In the genomic region with DNA sequence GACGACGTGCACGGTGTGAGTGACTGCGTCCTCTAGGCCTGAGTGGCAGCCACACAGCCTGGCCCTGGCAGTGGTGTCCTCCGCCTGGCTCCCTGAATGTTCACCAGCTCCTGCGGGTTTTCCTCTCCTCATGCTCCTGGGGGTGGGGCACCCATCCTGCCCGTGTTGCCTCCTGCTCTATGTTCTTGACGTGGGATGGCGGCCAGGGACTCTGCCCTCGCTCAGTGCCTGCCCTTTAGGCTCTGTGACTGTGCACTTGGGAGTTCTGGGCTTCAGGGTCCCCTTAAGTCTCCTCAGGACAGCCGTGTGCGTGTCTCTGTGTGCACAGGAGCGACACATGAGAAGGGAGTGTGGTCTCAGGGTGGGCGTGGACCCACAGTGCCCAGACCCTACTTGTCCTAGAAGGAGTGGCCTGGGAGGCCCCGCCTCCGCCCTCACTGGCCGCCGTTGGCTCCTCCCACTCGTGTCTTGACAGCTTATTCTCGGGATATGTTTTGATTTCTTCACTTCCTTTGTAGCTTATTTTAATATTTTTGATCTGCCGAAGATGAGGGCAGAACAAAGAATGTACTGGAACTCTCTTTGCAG, we compare ENCODE assay signal across 1 cellular context.
A peak's percentile ranks its signal among the peaks of the same experiment; 100 is the strongest.
TF ChIP-seq lines count a peak whose summit lies in the region.

No MANE protein-coding gene starts in this region.

TF ChIP-seq in HepG2, 621 proteins besides CTCF, POLR2A, EP300 and RAD21 (continued from another document and continues in another):
- TF ChIP-seq, protein P1, sequence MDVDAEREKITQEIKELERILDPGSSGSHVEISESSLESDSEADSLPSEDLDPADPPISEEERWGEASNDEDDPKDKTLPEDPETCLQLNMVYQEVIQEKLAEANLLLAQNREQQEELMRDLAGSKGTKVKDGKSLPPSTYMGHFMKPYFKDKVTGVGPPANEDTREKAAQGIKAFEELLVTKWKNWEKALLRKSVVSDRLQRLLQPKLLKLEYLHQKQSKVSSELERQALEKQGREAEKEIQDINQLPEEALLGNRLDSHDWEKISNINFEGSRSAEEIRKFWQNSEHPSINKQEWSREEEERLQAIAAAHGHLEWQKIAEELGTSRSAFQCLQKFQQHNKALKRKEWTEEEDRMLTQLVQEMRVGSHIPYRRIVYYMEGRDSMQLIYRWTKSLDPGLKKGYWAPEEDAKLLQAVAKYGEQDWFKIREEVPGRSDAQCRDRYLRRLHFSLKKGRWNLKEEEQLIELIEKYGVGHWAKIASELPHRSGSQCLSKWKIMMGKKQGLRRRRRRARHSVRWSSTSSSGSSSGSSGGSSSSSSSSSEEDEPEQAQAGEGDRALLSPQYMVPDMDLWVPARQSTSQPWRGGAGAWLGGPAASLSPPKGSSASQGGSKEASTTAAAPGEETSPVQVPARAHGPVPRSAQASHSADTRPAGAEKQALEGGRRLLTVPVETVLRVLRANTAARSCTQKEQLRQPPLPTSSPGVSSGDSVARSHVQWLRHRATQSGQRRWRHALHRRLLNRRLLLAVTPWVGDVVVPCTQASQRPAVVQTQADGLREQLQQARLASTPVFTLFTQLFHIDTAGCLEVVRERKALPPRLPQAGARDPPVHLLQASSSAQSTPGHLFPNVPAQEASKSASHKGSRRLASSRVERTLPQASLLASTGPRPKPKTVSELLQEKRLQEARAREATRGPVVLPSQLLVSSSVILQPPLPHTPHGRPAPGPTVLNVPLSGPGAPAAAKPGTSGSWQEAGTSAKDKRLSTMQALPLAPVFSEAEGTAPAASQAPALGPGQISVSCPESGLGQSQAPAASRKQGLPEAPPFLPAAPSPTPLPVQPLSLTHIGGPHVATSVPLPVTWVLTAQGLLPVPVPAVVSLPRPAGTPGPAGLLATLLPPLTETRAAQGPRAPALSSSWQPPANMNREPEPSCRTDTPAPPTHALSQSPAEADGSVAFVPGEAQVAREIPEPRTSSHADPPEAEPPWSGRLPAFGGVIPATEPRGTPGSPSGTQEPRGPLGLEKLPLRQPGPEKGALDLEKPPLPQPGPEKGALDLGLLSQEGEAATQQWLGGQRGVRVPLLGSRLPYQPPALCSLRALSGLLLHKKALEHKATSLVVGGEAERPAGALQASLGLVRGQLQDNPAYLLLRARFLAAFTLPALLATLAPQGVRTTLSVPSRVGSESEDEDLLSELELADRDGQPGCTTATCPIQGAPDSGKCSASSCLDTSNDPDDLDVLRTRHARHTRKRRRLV (CRISPR knock-in tag; IDR thresholded peaks at IDR 0.05) = no peak
- TF ChIP-seq MAFK (conservative IDR thresholded peaks at IDR 0.05 in 1 of 2, IDR thresholded peaks at IDR 0.05 in 1 of 2; ENCODE audit: low read length in 2 of 2) = no peak
- no peak for TF ChIP-seq ATRX (CRISPR knock-in tag; IDR thresholded peaks at IDR 0.05; ENCODE audit: borderline replicate concordance)
- no peak for TF ChIP-seq MAF1 (CRISPR knock-in tag; IDR thresholded peaks at IDR 0.05; ENCODE audit: borderline replicate concordance)
- TF ChIP-seq, protein P2, sequence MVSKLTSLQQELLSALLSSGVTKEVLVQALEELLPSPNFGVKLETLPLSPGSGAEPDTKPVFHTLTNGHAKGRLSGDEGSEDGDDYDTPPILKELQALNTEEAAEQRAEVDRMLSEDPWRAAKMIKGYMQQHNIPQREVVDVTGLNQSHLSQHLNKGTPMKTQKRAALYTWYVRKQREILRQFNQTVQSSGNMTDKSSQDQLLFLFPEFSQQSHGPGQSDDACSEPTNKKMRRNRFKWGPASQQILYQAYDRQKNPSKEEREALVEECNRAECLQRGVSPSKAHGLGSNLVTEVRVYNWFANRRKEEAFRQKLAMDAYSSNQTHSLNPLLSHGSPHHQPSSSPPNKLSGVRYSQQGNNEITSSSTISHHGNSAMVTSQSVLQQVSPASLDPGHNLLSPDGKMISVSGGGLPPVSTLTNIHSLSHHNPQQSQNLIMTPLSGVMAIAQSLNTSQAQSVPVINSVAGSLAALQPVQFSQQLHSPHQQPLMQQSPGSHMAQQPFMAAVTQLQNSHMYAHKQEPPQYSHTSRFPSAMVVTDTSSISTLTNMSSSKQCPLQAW (CRISPR knock-in tag; IDR thresholded peaks at IDR 0.05) = no peak
- TF ChIP-seq, protein P3, sequence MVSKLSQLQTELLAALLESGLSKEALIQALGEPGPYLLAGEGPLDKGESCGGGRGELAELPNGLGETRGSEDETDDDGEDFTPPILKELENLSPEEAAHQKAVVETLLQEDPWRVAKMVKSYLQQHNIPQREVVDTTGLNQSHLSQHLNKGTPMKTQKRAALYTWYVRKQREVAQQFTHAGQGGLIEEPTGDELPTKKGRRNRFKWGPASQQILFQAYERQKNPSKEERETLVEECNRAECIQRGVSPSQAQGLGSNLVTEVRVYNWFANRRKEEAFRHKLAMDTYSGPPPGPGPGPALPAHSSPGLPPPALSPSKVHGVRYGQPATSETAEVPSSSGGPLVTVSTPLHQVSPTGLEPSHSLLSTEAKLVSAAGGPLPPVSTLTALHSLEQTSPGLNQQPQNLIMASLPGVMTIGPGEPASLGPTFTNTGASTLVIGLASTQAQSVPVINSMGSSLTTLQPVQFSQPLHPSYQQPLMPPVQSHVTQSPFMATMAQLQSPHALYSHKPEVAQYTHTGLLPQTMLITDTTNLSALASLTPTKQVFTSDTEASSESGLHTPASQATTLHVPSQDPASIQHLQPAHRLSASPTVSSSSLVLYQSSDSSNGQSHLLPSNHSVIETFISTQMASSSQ (IDR thresholded peaks at IDR 0.05; ENCODE audit: low read depth) = no peak
- TF ChIP-seq, protein P3 (CRISPR knock-in tag; IDR thresholded peaks at IDR 0.05; ENCODE audit: borderline replicate concordance) = 0 out of 2 replicates have a peak, but pooled peaks have one; percentile 11
- TF ChIP-seq NR2C2 (CRISPR knock-in tag; IDR thresholded peaks at IDR 0.05; ENCODE audit: borderline replicate concordance) = no peak
- no peak for TF ChIP-seq ARNT (IDR thresholded peaks at IDR 0.05)
- TF ChIP-seq, protein P4, sequence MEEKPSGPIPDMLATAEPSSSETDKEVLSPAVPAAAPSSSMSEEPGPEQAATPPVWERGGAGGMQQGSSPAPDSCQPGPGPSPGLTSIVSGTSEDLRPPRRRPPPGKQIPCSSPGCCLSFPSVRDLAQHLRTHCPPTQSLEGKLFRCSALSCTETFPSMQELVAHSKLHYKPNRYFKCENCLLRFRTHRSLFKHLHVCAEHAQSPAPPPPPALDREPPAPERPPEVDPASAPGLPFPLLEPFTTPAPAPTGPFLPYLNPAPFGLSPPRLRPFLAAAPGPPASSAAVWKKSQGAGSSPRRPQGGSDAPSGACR (CRISPR knock-in tag; IDR thresholded peaks at IDR 0.05) = peak; percentile 23; the same call in 1 of the 2 replicates
- TF ChIP-seq, protein P5, sequence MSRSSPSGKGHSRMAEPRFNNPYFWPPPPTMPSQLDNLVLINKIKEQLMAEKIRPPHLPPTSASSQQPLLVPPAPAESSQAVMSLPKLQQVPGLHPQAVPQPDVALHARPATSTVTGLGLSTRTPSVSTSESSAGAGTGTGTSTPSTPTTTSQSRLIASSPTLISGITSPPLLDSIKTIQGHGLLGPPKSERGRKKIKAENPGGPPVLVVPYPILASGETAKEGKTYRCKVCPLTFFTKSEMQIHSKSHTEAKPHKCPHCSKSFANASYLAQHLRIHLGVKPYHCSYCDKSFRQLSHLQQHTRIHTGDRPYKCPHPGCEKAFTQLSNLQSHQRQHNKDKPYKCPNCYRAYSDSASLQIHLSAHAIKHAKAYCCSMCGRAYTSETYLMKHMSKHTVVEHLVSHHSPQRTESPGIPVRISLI (CRISPR knock-in tag; IDR thresholded peaks at IDR 0.05; ENCODE audit: borderline replicate concordance) = no peak
- 0 out of 2 replicates have a peak, but pooled peaks have one; percentile 5 for TF ChIP-seq ZNF317 (CRISPR knock-in tag; IDR thresholded peaks at IDR 0.05)
- no peak; the same call in 1 of the 2 replicates for TF ChIP-seq SRY (CRISPR knock-in tag; IDR thresholded peaks at IDR 0.05)
- no peak for TF ChIP-seq ADNP (CRISPR knock-in tag; IDR thresholded peaks at IDR 0.05)
- TF ChIP-seq ZNF350 (CRISPR knock-in tag; IDR thresholded peaks at IDR 0.05; ENCODE audit: borderline replicate concordance, low read depth) = peak; percentile 18; the same call in 1 of the 2 replicates
- no peak for TF ChIP-seq ZNF180 (CRISPR knock-in tag; IDR thresholded peaks at IDR 0.05; ENCODE audit: borderline replicate concordance, low read depth)
- no peak; the same call in 1 of the 2 replicates for TF ChIP-seq TCF7 (IDR thresholded peaks at IDR 0.05; ENCODE audit: low read depth)
- no peak for TF ChIP-seq MEF2D (CRISPR knock-in tag; IDR thresholded peaks at IDR 0.05)
- TF ChIP-seq, protein P6, sequence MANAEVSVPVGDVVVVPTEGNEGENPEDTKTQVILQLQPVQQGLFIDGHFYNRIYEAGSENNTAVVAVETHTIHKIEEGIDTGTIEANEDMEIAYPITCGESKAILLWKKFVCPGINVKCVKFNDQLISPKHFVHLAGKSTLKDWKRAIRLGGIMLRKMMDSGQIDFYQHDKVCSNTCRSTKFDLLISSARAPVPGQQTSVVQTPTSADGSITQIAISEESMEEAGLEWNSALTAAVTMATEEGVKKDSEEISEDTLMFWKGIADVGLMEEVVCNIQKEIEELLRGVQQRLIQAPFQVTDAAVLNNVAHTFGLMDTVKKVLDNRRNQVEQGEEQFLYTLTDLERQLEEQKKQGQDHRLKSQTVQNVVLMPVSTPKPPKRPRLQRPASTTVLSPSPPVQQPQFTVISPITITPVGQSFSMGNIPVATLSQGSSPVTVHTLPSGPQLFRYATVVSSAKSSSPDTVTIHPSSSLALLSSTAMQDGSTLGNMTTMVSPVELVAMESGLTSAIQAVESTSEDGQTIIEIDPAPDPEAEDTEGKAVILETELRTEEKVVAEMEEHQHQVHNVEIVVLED (CRISPR knock-in tag; IDR thresholded peaks at IDR 0.05; ENCODE audit: borderline replicate concordance) = peak; percentile 25; the same call in 1 of the 2 replicates
- TF ChIP-seq DNMT1 (CRISPR knock-in tag; IDR thresholded peaks at IDR 0.05) = no peak
- TF ChIP-seq, protein P7, sequence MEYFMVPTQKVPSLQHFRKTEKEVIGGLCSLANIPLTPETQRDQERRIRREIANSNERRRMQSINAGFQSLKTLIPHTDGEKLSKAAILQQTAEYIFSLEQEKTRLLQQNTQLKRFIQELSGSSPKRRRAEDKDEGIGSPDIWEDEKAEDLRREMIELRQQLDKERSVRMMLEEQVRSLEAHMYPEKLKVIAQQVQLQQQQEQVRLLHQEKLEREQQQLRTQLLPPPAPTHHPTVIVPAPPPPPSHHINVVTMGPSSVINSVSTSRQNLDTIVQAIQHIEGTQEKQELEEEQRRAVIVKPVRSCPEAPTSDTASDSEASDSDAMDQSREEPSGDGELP (IDR thresholded peaks at IDR 0.05; ENCODE audit: borderline replicate concordance, low read depth) = no peak
- TF ChIP-seq CBFB (CRISPR knock-in tag; IDR thresholded peaks at IDR 0.05) = no peak
- TF ChIP-seq RELA (CRISPR knock-in tag; IDR thresholded peaks at IDR 0.05) = no peak
- TF ChIP-seq RNF2 (conservative IDR thresholded peaks at IDR 0.05; ENCODE audit: low read depth) = no peak
- TF ChIP-seq, protein P8, sequence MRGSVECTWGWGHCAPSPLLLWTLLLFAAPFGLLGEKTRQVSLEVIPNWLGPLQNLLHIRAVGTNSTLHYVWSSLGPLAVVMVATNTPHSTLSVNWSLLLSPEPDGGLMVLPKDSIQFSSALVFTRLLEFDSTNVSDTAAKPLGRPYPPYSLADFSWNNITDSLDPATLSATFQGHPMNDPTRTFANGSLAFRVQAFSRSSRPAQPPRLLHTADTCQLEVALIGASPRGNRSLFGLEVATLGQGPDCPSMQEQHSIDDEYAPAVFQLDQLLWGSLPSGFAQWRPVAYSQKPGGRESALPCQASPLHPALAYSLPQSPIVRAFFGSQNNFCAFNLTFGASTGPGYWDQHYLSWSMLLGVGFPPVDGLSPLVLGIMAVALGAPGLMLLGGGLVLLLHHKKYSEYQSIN (CRISPR knock-in tag; IDR thresholded peaks at IDR 0.05; ENCODE audit: borderline replicate concordance) = no peak
- TF ChIP-seq ZSCAN30 (CRISPR knock-in tag; IDR thresholded peaks at IDR 0.05) = no peak
- 0 out of 2 replicates have a peak, but pooled peaks have one; percentile 4 for TF ChIP-seq ELF1 (CRISPR knock-in tag; IDR thresholded peaks at IDR 0.05)
- no peak for TF ChIP-seq U2AF2 (IDR thresholded peaks at IDR 0.05; ENCODE audit: low read depth, low read length)
- TF ChIP-seq CHD2 (IDR thresholded peaks at IDR 0.05; ENCODE audit: low read depth, low read length) = no peak
- TF ChIP-seq ARHGAP35 (CRISPR knock-in tag; IDR thresholded peaks at IDR 0.05; ENCODE audit: borderline replicate concordance) = no peak
- no peak for TF ChIP-seq ZNF484 (CRISPR knock-in tag; IDR thresholded peaks at IDR 0.05; ENCODE audit: borderline replicate concordance, low read depth)
- TF ChIP-seq CREB1 (IDR thresholded peaks at IDR 0.05) = no peak
- peak; percentile 49; the same call in 1 of the 2 replicates for TF ChIP-seq CREB1 (CRISPR knock-in tag; IDR thresholded peaks at IDR 0.05)
- no peak for TF ChIP-seq ZNF329 (CRISPR knock-in tag; IDR thresholded peaks at IDR 0.05; ENCODE audit: low read depth)
- TF ChIP-seq MATR3 (CRISPR knock-in tag; IDR thresholded peaks at IDR 0.05) = no peak
- no peak for TF ChIP-seq IKZF1 (IDR thresholded peaks at IDR 0.05)
- TF ChIP-seq YEATS2 (CRISPR knock-in tag; IDR thresholded peaks at IDR 0.05; ENCODE audit: borderline replicate concordance) = no peak
- TF ChIP-seq ZNF674 (CRISPR knock-in tag; IDR thresholded peaks at IDR 0.05; ENCODE audit: low read depth) = no peak
- no peak for TF ChIP-seq TRIM24 (CRISPR knock-in tag; IDR thresholded peaks at IDR 0.05)
- TF ChIP-seq ZNF777 (CRISPR knock-in tag; IDR thresholded peaks at IDR 0.05) = no peak
- TF ChIP-seq FOXC1 (CRISPR knock-in tag; IDR thresholded peaks at IDR 0.05; ENCODE audit: borderline replicate concordance) = 0 out of 2 replicates have a peak, but pooled peaks have one; percentile 0
- TF ChIP-seq ZNF788 (CRISPR knock-in tag; IDR thresholded peaks at IDR 0.05; ENCODE audit: borderline replicate concordance) = no peak; the same call in 1 of the 2 replicates
- no peak for TF ChIP-seq CEBPG (CRISPR knock-in tag; IDR thresholded peaks at IDR 0.05)
- TF ChIP-seq, protein P9, sequence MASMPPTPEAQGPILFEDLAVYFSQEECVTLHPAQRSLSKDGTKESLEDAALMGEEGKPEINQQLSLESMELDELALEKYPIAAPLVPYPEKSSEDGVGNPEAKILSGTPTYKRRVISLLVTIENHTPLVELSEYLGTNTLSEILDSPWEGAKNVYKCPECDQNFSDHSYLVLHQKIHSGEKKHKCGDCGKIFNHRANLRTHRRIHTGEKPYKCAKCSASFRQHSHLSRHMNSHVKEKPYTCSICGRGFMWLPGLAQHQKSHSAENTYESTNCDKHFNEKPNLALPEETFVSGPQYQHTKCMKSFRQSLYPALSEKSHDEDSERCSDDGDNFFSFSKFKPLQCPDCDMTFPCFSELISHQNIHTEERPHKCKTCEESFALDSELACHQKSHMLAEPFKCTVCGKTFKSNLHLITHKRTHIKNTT (CRISPR knock-in tag; IDR thresholded peaks at IDR 0.05) = no peak
- TF ChIP-seq HNRNPUL1 (IDR thresholded peaks at IDR 0.05; ENCODE audit: low read depth, low read length) = no peak
